Comparison of ENCODE assay signal across 22 cellular contexts in genomic region chr11:70811483-70811882, GRCh38.
A peak's percentile ranks its signal among the peaks of the same experiment; 100 is the strongest.
DNase-seq lines count a peak whose midpoint lies in the region; ATAC-seq, FAIRE-seq and TF ChIP-seq lines count a peak whose summit lies in the region.
"Had no signal": no experiment of that assay in that cellular context is flagged by ENCODE, and none has a peak within 500 bp of the region (broad histone marks: within the 10 kb centered on the region; RNA-seq: fewer than 3 reads in every experiment).

No MANE protein-coding gene starts in this region.

- no peak overlapping the region for H3K4me3 ChIP-seq in HepG2 (replicated peaks in 1 of 3; ENCODE audit: insufficient read depth in 1 of 3, low read depth in 2 of 3, low read length in 3 of 3)
- H3K4me3 ChIP-seq in right lobe of liver = no peak overlapping the region
- no peak overlapping the region for H3K4me3 ChIP-seq in IMR-90 (ENCODE audit: insufficient read depth, low read depth, low read length)
- H3K4me3 ChIP-seq in H1 (ENCODE audit: extremely low read depth in 1 of 4, insufficient read depth in 2 of 4, low read depth in 3 of 4, low read length in 4 of 4) = no peak overlapping the region
- H3K4me3 ChIP-seq: A549; BLaER1 treated with 17β-estradiol and CSF1 and Interleukin-3, amounts not matched to agents 10 nM and 100 nM had no signal

- DNase-seq in HepG2 (ENCODE audit: low spot score) (no peak), right lobe of liver (no peak), IMR-90 (no peak), H1 (ENCODE audit: low read depth in 1 of 2, low spot score in 2 of 2) (no peak), osteocyte (ENCODE audit: extremely low spot score, unreplicated experiment) (no peak), MV-4-11 (lab: John Stamatoyannopoulos, UW) (no peak)
- DNase-seq: AML-193; Caco-2; Calu3; CD4-positive, alpha-beta T cell; CD8-positive, alpha-beta T cell; DMS79 treated with DMSO at 0.1 percent for 48 hours; GF-D8 had no signal

- H4K91ac ChIP-seq in IMR-90 (ENCODE audit: insufficient read depth, low read depth, low read length) (no peak overlapping the region), H1 (replicated peaks; ENCODE audit: insufficient read length, low read length) (no peak overlapping the region)

- CTCF ChIA-PET in HepG2 (lab: Yijun Ruan, JAX; ENCODE audit: low intra/inter-chr PET ratio, low total read pairs) (no interaction called here), IMR-90 (lab: Yijun Ruan, JAX) (no interaction called here), H1 (lab: Charles Lee; ENCODE audit: partially characterized antibody) (interaction anchor here (1.3 to 4.1 kb wide), 3 partner anchors 15 to 609 kb away, joined by 4 to 13 read pairs (median 5); no protein-coding TSS in a partner anchor)

- intact Hi-C loops in HepG2 (cut with micrococcal nuclease; ENCODE audit: unreplicated experiment) (no loop called here), right lobe of liver (cut with DNase I) (no loop called here), IMR-90 (cut with micrococcal nuclease) (no loop called here)

- H3K4me3 Mint-ChIP-seq in osteocyte (ENCODE audit: unreplicated experiment) = no peak overlapping the region
- H3K4me3 Mint-ChIP-seq: B cell; CD4-positive, alpha-beta T cell; CD8-positive, alpha-beta T cell had no signal

- dilution Hi-C loops in IMR-90 (cut with HindIII; ENCODE audit: low sequenced_read_pairs, unreplicated experiment) = no loop called here

- H3K14ac ChIP-seq in IMR-90 (replicated peaks; ENCODE audit: low read depth, low read length) (no peak overlapping the region), H1 (ENCODE audit: insufficient read length) (no peak overlapping the region)

- no peak overlapping the region for H2BK12ac ChIP-seq in H1 (ENCODE audit: low read depth, low read length)

- H2AK9ac ChIP-seq in IMR-90 (replicated peaks; ENCODE audit: low read depth, low read length, poor library complexity) = no peak overlapping the region

- H3K56ac ChIP-seq in IMR-90 (ENCODE audit: extremely low read depth, insufficient read depth, low read length) (no peak overlapping the region), H1 (replicated peaks; ENCODE audit: insufficient read length, low read depth, low read length) (peak overlapping the region; percentile 73)

- H3K23me2 ChIP-seq in H1 (ENCODE audit: low read depth, low read length) = peaks cover 5% of the 10 kb centered on the region; the same call in 1 of the 2 replicates

- H3K18ac ChIP-seq in IMR-90 (ENCODE audit: low read depth, low read length) (no peak overlapping the region), H1 (ENCODE audit: extremely low read depth, low read length) (no peak overlapping the region)

- H3K36me3 ChIP-seq in HepG2 (replicated peaks in 1 of 2; ENCODE audit: control insufficient read depth in 1 of 2, insufficient read depth in 2 of 2, low read length in 2 of 2) = peaks cover 32 to 62% of the 10 kb centered on the region in 2 experiments; a peak in 4 of 5 replicates
- no peaks in the 10 kb centered on the region for H3K36me3 ChIP-seq in right lobe of liver
- H3K36me3 ChIP-seq in IMR-90 (ENCODE audit: control insufficient read depth, insufficient read depth, low read length) = peaks cover 1% of the 10 kb centered on the region
- peaks cover 0 to 5% (median 0%) of the 10 kb centered on the region in 4 experiments; a peak in 1 of 8 replicates for H3K36me3 ChIP-seq in H1 (ENCODE audit: control insufficient read depth in 2 of 4, insufficient read depth in 4 of 4, low read length in 3 of 4)
- H3K36me3 ChIP-seq: BLaER1 treated with 17β-estradiol and CSF1 and Interleukin-3, amounts not matched to agents 10 nM and 100 nM had no signal

- H3K4me2 ChIP-seq in HepG2 (ENCODE audit: low read depth, low read length) (no peak overlapping the region), IMR-90 (ENCODE audit: low read depth, low read length) (no peak overlapping the region), H1 (ENCODE audit: insufficient read depth in 1 of 2, low read depth in 2 of 2, low read length in 2 of 2) (no peak overlapping the region)
- H3K4me2 ChIP-seq: A549; BLaER1 treated with 17β-estradiol and CSF1 and Interleukin-3, amounts not matched to agents 10 nM and 100 nM had no signal

- H4K8ac ChIP-seq in IMR-90 (ENCODE audit: low read depth in 2 of 2, low read length in 2 of 2) (no peak overlapping the region), H1 (ENCODE audit: extremely low read depth, insufficient read depth, low read length) (no peak overlapping the region; the same call in 1 of the 2 replicates)

- H4K5ac ChIP-seq in IMR-90 (ENCODE audit: low read depth, low read length) (no peak overlapping the region), H1 (ENCODE audit: insufficient read length, low read depth, low read length) (no peak overlapping the region)

- TF ChIP-seq RAD21 in HepG2 (CRISPR knock-in tag; IDR thresholded peaks at IDR 0.05) (no peak), IMR-90 (IDR thresholded peaks at IDR 0.05; ENCODE audit: low read length) (no peak), H1 (IDR thresholded peaks at IDR 0.05 in 1 of 2, conservative IDR thresholded peaks at IDR 0.05 in 1 of 2; ENCODE audit: low read depth in 2 of 2, low read length in 2 of 2) (no peak)

- H4K20me1 ChIP-seq in HepG2 (ENCODE audit: insufficient read depth, low read length) (peaks cover 20% of the 10 kb centered on the region), IMR-90 (ENCODE audit: insufficient read depth, low read length) (no peaks in the 10 kb centered on the region; the same call in 1 of the 2 replicates), H1 (replicated peaks in 1 of 2; ENCODE audit: control insufficient read depth in 1 of 2, insufficient read depth in 2 of 2, low read length in 2 of 2) (peaks cover 3 to 8% of the 10 kb centered on the region in 2 experiments)

- H3K27ac Mint-ChIP-seq in osteocyte (ENCODE audit: unreplicated experiment) = no peak overlapping the region
- H3K27ac Mint-ChIP-seq: B cell; CD4-positive, alpha-beta T cell; CD8-positive, alpha-beta T cell had no signal

- no peaks in the 10 kb centered on the region for H3K4me1 Mint-ChIP-seq in osteocyte (ENCODE audit: unreplicated experiment)
- H3K4me1 Mint-ChIP-seq: B cell had no signal

- TF ChIP-seq EP300 in HepG2 (IDR thresholded peaks at IDR 0.05; ENCODE audit: low read depth in 2 of 2, low read length in 2 of 2) (no peak), HepG2 (CRISPR knock-in tag; IDR thresholded peaks at IDR 0.05; ENCODE audit: borderline replicate concordance) (no peak), H1 (IDR thresholded peaks at IDR 0.05; ENCODE audit: borderline replicate concordance in 1 of 2, low read depth in 2 of 2, low read length in 2 of 2) (no peak)

- WGBS in HepG2 (ENCODE audit: low lambda C conversion rate) = 100% methylated on average over 1 of the region's 1 CpG
- 89% methylated on average over 1 of the region's 1 CpG for WGBS in right lobe of liver (ENCODE audit: insufficient coverage, low coverage, low lambda C conversion rate, missing lambda C conversion rate)
- 91 to 100% methylated on average over 1 of the region's 1 CpG for WGBS in IMR-90 (ENCODE audit: extremely low coverage in 2 of 2, insufficient read length in 1 of 2), 2 experiments
- 91 to 100% methylated on average over 1 of the region's 1 CpG for WGBS in H1 (ENCODE audit: extremely low coverage in 1 of 2, insufficient coverage in 1 of 2, insufficient read length in 1 of 2, insufficient replicate concordance in 2 of 2, low coverage in 1 of 2, low lambda C conversion rate in 2 of 2, missing lambda C conversion rate in 1 of 2), 2 experiments

- H3K79me2 ChIP-seq in HepG2 (ENCODE audit: insufficient read depth, low read length) = no peaks in the 10 kb centered on the region
- no peaks in the 10 kb centered on the region for H3K79me2 ChIP-seq in H1 (ENCODE audit: control insufficient read depth in 1 of 2, insufficient read depth in 2 of 2, low read length in 2 of 2)

- H3K27me3 ChIP-seq in HepG2 (ENCODE audit: control insufficient read depth in 1 of 2, insufficient read depth in 2 of 2, low read length in 2 of 2) (no peaks in the 10 kb centered on the region), right lobe of liver (no peaks in the 10 kb centered on the region), IMR-90 (ENCODE audit: control insufficient read depth, insufficient read depth, low read length) (no peaks in the 10 kb centered on the region), H1 (replicated peaks in 1 of 4; ENCODE audit: control insufficient read depth in 3 of 4, extremely low read depth in 1 of 4, insufficient read depth in 3 of 4, low read length in 3 of 4) (no peaks in the 10 kb centered on the region)
- H3K27me3 ChIP-seq: BLaER1 treated with 17β-estradiol and CSF1 and Interleukin-3, amounts not matched to agents 10 nM and 100 nM had no signal

- H2BK120ac ChIP-seq in IMR-90 (ENCODE audit: low read depth, low read length) (no peak overlapping the region), H1 (replicated peaks; ENCODE audit: low read depth, low read length) (no peak overlapping the region)

- H3K23ac ChIP-seq in IMR-90 (ENCODE audit: low read depth, low read length) = no peak overlapping the region
- no peak overlapping the region for H3K23ac ChIP-seq in H1 (ENCODE audit: insufficient read length)

- H3K4ac ChIP-seq in IMR-90 (ENCODE audit: low read depth, low read length) = no peak overlapping the region
- no peak overlapping the region for H3K4ac ChIP-seq in H1 (replicated peaks; ENCODE audit: insufficient read length, low read depth, low read length)

- H3K4me1 ChIP-seq in HepG2 (ENCODE audit: insufficient read depth, low read length) (no peaks in the 10 kb centered on the region; the same call in 1 of the 2 replicates), right lobe of liver (no peaks in the 10 kb centered on the region), IMR-90 (ENCODE audit: control insufficient read depth, insufficient read depth, low read length) (no peaks in the 10 kb centered on the region), H1 (replicated peaks in 1 of 4; ENCODE audit: control insufficient read depth in 3 of 4, insufficient read depth in 4 of 4, low read length in 3 of 4) (peaks cover 0 to 6% (median 0%) of the 10 kb centered on the region in 4 experiments; a peak in 2 of 7 replicates)
- H3K4me1 ChIP-seq: A549, Caco-2 had no signal

- H3K9me1 ChIP-seq in IMR-90 (ENCODE audit: insufficient read depth, low read length) = no peaks in the 10 kb centered on the region

- TF ChIP-seq CTCF in HepG2 (CRISPR knock-in tag; IDR thresholded peaks at IDR 0.05) (no peak), right lobe of liver (IDR thresholded peaks at IDR 0.05) (no peak), IMR-90 (conservative IDR thresholded peaks at IDR 0.05; ENCODE audit: low read depth, low read length) (no peak), H1 (IDR thresholded peaks at IDR 0.05; ENCODE audit: control extremely low read depth in 1 of 3, insufficient read depth in 1 of 3, low read depth in 1 of 3, low read length in 3 of 3) (no peak), osteocyte (IDR thresholded peaks at IDR 0.05) (no peak)

- H3K79me1 ChIP-seq in IMR-90 (ENCODE audit: low read depth in 1 of 2, low read length in 2 of 2) (no peaks in the 10 kb centered on the region), H1 (ENCODE audit: low read depth, low read length) (no peaks in the 10 kb centered on the region)

- no peak overlapping the region for H2BK15ac ChIP-seq in IMR-90 (ENCODE audit: low read depth, low read length)
- no peak overlapping the region for H2BK15ac ChIP-seq in H1 (ENCODE audit: low read length)

- H2BK5ac ChIP-seq in IMR-90 (ENCODE audit: low read depth, low read length, poor library complexity, severe bottlenecking) = peak overlapping the region; percentile 55
- H2BK5ac ChIP-seq in H1 (ENCODE audit: low read depth, low read length) = no peak overlapping the region

- H3K36me3 Mint-ChIP-seq in osteocyte (ENCODE audit: unreplicated experiment) = no peaks in the 10 kb centered on the region
- H3K36me3 Mint-ChIP-seq: CD8-positive, alpha-beta T cell had no signal

- FAIRE-seq in HepG2 (lab: Jason Lieb, UNC) = no peak
- no peak for FAIRE-seq in H1 (lab: Jason Lieb, UNC)
- FAIRE-seq: A549, D721Med, G401.6, GM12891, GM19239 had no signal

- no peaks in the 10 kb centered on the region for H3K9me3 Mint-ChIP-seq in osteocyte (ENCODE audit: unreplicated experiment)
- H3K9me3 Mint-ChIP-seq: CD4-positive, alpha-beta T cell; CD8-positive, alpha-beta T cell had no signal

- in situ Hi-C loops in HepG2 (cut with HindIII; ENCODE audit: extremely low pct_ligation_motif_present, low pct_unique_long_range_greater_than_20kb) (no loop called here), IMR-90 (cut with MboI; ENCODE audit: low sequenced_read_pairs) (no loop called here)

- H2AFZ ChIP-seq in HepG2 (ENCODE audit: low read length) = no peak overlapping the region
- H2AFZ ChIP-seq in IMR-90 (replicated peaks; ENCODE audit: low read length, poor library complexity) = no peak overlapping the region
- no peak overlapping the region for H2AFZ ChIP-seq in H1 (ENCODE audit: low read length)

- H3K27ac ChIP-seq in HepG2 (ENCODE audit: extremely low read length, insufficient read depth, low read length) (no peak overlapping the region), right lobe of liver (no peak overlapping the region), IMR-90 (ENCODE audit: insufficient read depth, low read length) (no peak overlapping the region), H1 (ENCODE audit: low read depth, low read length) (no peak overlapping the region)
- H3K27ac ChIP-seq: 22Rv1; A549; BLaER1 treated with 17β-estradiol and CSF1 and Interleukin-3, amounts not matched to agents 10 nM and 100 nM; C4-2B had no signal

- H2AK5ac ChIP-seq in IMR-90 (ENCODE audit: low read depth, low read length) (no peak overlapping the region), H1 (ENCODE audit: low read depth, low read length) (no peak overlapping the region)

- H3K9me3 ChIP-seq in HepG2 (ENCODE audit: low read length) (no peaks in the 10 kb centered on the region), right lobe of liver (no peaks in the 10 kb centered on the region), IMR-90 (ENCODE audit: control insufficient read depth, insufficient read depth, low read length) (peaks cover 5% of the 10 kb centered on the region; the same call in 1 of the 2 replicates), H1 (ENCODE audit: insufficient read depth in 2 of 2, low read depth in 1 of 2, low read length in 1 of 2) (no peaks in the 10 kb centered on the region)
- H3K9me3 ChIP-seq: A549; BLaER1 treated with 17β-estradiol and CSF1 and Interleukin-3, amounts not matched to agents 10 nM and 100 nM; Caco-2 had no signal

- no peak for ATAC-seq in HepG2
- no peak for ATAC-seq in right lobe of liver
- no peak for ATAC-seq in IMR-90 (ENCODE audit: low read depth)
- ATAC-seq: A549; CD8-positive, alpha-beta T cell had no signal

- no peak overlapping the region for H2BK20ac ChIP-seq in IMR-90 (ENCODE audit: low read depth, low read length)
- no peak overlapping the region for H2BK20ac ChIP-seq in H1 (ENCODE audit: low read length)

- TF ChIP-seq POLR2A in HepG2 (IDR thresholded peaks at IDR 0.05; ENCODE audit: insufficient read depth in 1 of 2, low read depth in 2 of 2, low read length in 2 of 2) = no peak
- no peak for TF ChIP-seq POLR2A in right lobe of liver (IDR thresholded peaks at IDR 0.05)
- no peak for TF ChIP-seq POLR2A in IMR-90 (IDR thresholded peaks at IDR 0.05; ENCODE audit: low read depth, low read length)
- TF ChIP-seq POLR2A in H1 (IDR thresholded peaks at IDR 0.05; ENCODE audit: control extremely low read depth in 1 of 2, low read depth in 2 of 2, low read length in 2 of 2) = no peak

- POLR2A ChIA-PET in HepG2 (lab: Yijun Ruan, JAX) (no interaction called here), IMR-90 (lab: Charles Lee; ENCODE audit: unreplicated experiment) (interaction anchor here (0.6 kb wide), 1 partner anchor 12 kb away, joined by 3 read pairs; no protein-coding TSS in a partner anchor), H1 (lab: Charles Lee; ENCODE audit: partially characterized antibody) (interaction anchor here (1.0 kb wide), 1 partner anchor 9 kb away, joined by 3 read pairs; no protein-coding TSS in a partner anchor)

- no TSS peak for BruUV-seq in HepG2 (replicated peaks; lab: Mats Ljungman, UMichigan)
- no TSS peak for BruUV-seq in IMR-90 (replicated peaks; lab: Mats Ljungman, UMichigan)

- H3K9ac ChIP-seq in HepG2 (ENCODE audit: insufficient read depth, low read depth, low read length) (no peak overlapping the region), IMR-90 (ENCODE audit: low read depth, low read length) (no peak overlapping the region), H1 (replicated peaks in 1 of 4; ENCODE audit: extremely low read depth in 1 of 4, low read depth in 3 of 4, low read length in 3 of 4) (no peak overlapping the region)
- H3K9ac ChIP-seq: BLaER1 treated with 17β-estradiol and CSF1 and Interleukin-3, amounts not matched to agents 10 nM and 100 nM had no signal

- H3K27me3 Mint-ChIP-seq in osteocyte (ENCODE audit: unreplicated experiment) = no peaks in the 10 kb centered on the region
- H3K27me3 Mint-ChIP-seq: B cell; CD4-positive, alpha-beta T cell had no signal
